13 cellular contexts compared by ENCODE assay signal in genomic region chr17:27315796-27316465, GRCh38. TPM values are rescaled to one million over a fixed set of nuclear protein-coding genes. Genes with fewer than 3 reads are reported as not detected.
A peak's percentile ranks its signal among the peaks of the same experiment; 100 is the strongest.
DNase-seq lines count a peak whose midpoint lies in the region; ATAC-seq and TF ChIP-seq lines count a peak whose summit lies in the region.
"Had no signal": no experiment of that assay in that cellular context is flagged by ENCODE, and none has a peak within 500 bp of the region (broad histone marks: within the 10 kb centered on the region; RNA-seq: fewer than 3 reads in every experiment).

No MANE protein-coding gene starts in this region.

- ATAC-seq in GM18519 (IDR thresholded peaks at IDR 0.05; ENCODE audit: low FRiP score, unreplicated experiment), result no peak
- ATAC-seq: activated CD8-positive, alpha-beta T cell treated with anti-CD3 and anti-CD28 coated beads, Interleukin-2, amount 10 ng/mL, durations not matched to agents 7 days and 5 days had no signal

- no peak for DNase-seq in activated naive CD4-positive, alpha-beta T cell treated with anti-CD3 and anti-CD28 coated beads, Interleukin-2, amount 10 ng/mL, durations not matched to agents 7 days and 5 days
- DNase-seq in activated naive CD4-positive, alpha-beta T cell treated with anti-CD3 and anti-CD28 coated beads for 36 hours, result no peak
- peak; percentile 17 for DNase-seq in esophagus muscularis mucosa (ENCODE audit: extremely low spot score)
- no peak for DNase-seq in osteocyte (ENCODE audit: extremely low spot score, unreplicated experiment)
- DNase-seq in uterus, result no peak
- no peak for DNase-seq in glutamatergic neuron
- DNase-seq in NCI-H1105 treated with DMSO at 0.1 percent for 48 hours (lab: John Stamatoyannopoulos, UW), result no peak
- DNase-seq: activated CD8-positive, alpha-beta T cell treated with anti-CD3 and anti-CD28 coated beads, Interleukin-2, amount 10 ng/mL, durations not matched to agents 7 days and 5 days; activated naive CD4-positive, alpha-beta T cell treated with anti-CD3 and anti-CD28 coated beads, Interleukin-2, amount 50 U/mL, for 16 hours; Karpas-422; stimulated activated naive CD4-positive, alpha-beta T cell had no signal

- no peaks in the 10 kb centered on the region for H3K9me3 ChIP-seq in esophagus muscularis mucosa
- no peaks in the 10 kb centered on the region for H3K9me3 ChIP-seq in uterus

- H3K4me1 ChIP-seq in esophagus muscularis mucosa (peaks cover 21 to 61% (median 50%) of the 10 kb centered on the region in 4 donors), uterus (peaks cover 0 to 9% of the 10 kb centered on the region in 2 donors)

- peaks cover 59% of the 10 kb centered on the region for H3K36me3 Mint-ChIP-seq in activated naive CD4-positive, alpha-beta T cell treated with anti-CD3 and anti-CD28 coated beads, Interleukin-2, amount 10 ng/mL, durations not matched to agents 7 days and 5 days
- H3K36me3 Mint-ChIP-seq in activated naive CD4-positive, alpha-beta T cell treated with anti-CD3 and anti-CD28 coated beads for 36 hours (ENCODE audit: low read depth), result peaks cover 42% of the 10 kb centered on the region
- H3K36me3 Mint-ChIP-seq in osteocyte (ENCODE audit: unreplicated experiment) (peaks cover 41% of the 10 kb centered on the region), glutamatergic neuron (ENCODE audit: unreplicated experiment) (no peaks in the 10 kb centered on the region)

- peak overlapping the region; percentile 24 for H3K27ac Mint-ChIP-seq in activated naive CD4-positive, alpha-beta T cell treated with anti-CD3 and anti-CD28 coated beads, Interleukin-2, amount 10 ng/mL, durations not matched to agents 7 days and 5 days
- no peak overlapping the region for H3K27ac Mint-ChIP-seq in activated naive CD4-positive, alpha-beta T cell treated with anti-CD3 and anti-CD28 coated beads for 36 hours
- H3K27ac Mint-ChIP-seq in osteocyte (ENCODE audit: unreplicated experiment) (peak overlapping the region; percentile 54), glutamatergic neuron (ENCODE audit: unreplicated experiment) (no peak overlapping the region)
- H3K27ac Mint-ChIP-seq: activated CD8-positive, alpha-beta T cell treated with anti-CD3 and anti-CD28 coated beads, Interleukin-2, amount 10 ng/mL, durations not matched to agents 7 days and 5 days had no signal

- no peaks in the 10 kb centered on the region for H3K9me3 Mint-ChIP-seq in activated naive CD4-positive, alpha-beta T cell treated with anti-CD3 and anti-CD28 coated beads, Interleukin-2, amount 10 ng/mL, durations not matched to agents 7 days and 5 days
- no peaks in the 10 kb centered on the region for H3K9me3 Mint-ChIP-seq in activated naive CD4-positive, alpha-beta T cell treated with anti-CD3 and anti-CD28 coated beads for 36 hours
- H3K9me3 Mint-ChIP-seq in osteocyte (ENCODE audit: unreplicated experiment), result no peaks in the 10 kb centered on the region
- H3K9me3 Mint-ChIP-seq in glutamatergic neuron (ENCODE audit: unreplicated experiment), result peaks cover 12% of the 10 kb centered on the region
- H3K9me3 Mint-ChIP-seq: central memory CD8-positive, alpha-beta T cell had no signal

- H3K36me3 ChIP-seq in esophagus muscularis mucosa (peaks cover 27 to 83% (median 68%) of the 10 kb centered on the region in 4 donors), uterus (no peaks in the 10 kb centered on the region)

- CTCF ChIA-PET in activated naive CD4-positive, alpha-beta T cell treated with anti-CD3 and anti-CD28 coated beads, Interleukin-2, amount 10 ng/mL, durations not matched to agents 7 days and 5 days (lab: Charles Lee), result interaction anchor here (1.3 kb wide), 1 partner anchor 80 kb away, joined by 3 read pairs; no protein-coding TSS in a partner anchor
- CTCF ChIA-PET in activated naive CD4-positive, alpha-beta T cell treated with anti-CD3 and anti-CD28 coated beads for 36 hours (lab: Charles Lee), result interaction anchor here (2.2 kb wide), 1 partner anchor 79 kb away, joined by 10 read pairs; no protein-coding TSS in a partner anchor

- no peaks in the 10 kb centered on the region for H3K27me3 Mint-ChIP-seq in activated naive CD4-positive, alpha-beta T cell treated with anti-CD3 and anti-CD28 coated beads, Interleukin-2, amount 10 ng/mL, durations not matched to agents 7 days and 5 days
- no peaks in the 10 kb centered on the region for H3K27me3 Mint-ChIP-seq in activated naive CD4-positive, alpha-beta T cell treated with anti-CD3 and anti-CD28 coated beads for 36 hours (ENCODE audit: low read depth)
- H3K27me3 Mint-ChIP-seq in osteocyte (ENCODE audit: unreplicated experiment), result no peaks in the 10 kb centered on the region
- no peaks in the 10 kb centered on the region for H3K27me3 Mint-ChIP-seq in glutamatergic neuron (ENCODE audit: unreplicated experiment)
- H3K27me3 Mint-ChIP-seq: central memory CD8-positive, alpha-beta T cell had no signal

- H3K4me3 Mint-ChIP-seq in activated naive CD4-positive, alpha-beta T cell treated with anti-CD3 and anti-CD28 coated beads, Interleukin-2, amount 10 ng/mL, durations not matched to agents 7 days and 5 days, result no peak overlapping the region
- no peak overlapping the region for H3K4me3 Mint-ChIP-seq in activated naive CD4-positive, alpha-beta T cell treated with anti-CD3 and anti-CD28 coated beads for 36 hours
- H3K4me3 Mint-ChIP-seq in osteocyte (ENCODE audit: unreplicated experiment) (no peak overlapping the region), glutamatergic neuron (ENCODE audit: unreplicated experiment) (no peak overlapping the region)
- H3K4me3 Mint-ChIP-seq: activated CD8-positive, alpha-beta T cell treated with anti-CD3 and anti-CD28 coated beads, Interleukin-2, amount 10 ng/mL, durations not matched to agents 7 days and 5 days; central memory CD8-positive, alpha-beta T cell had no signal

- no peaks in the 10 kb centered on the region for H3K4me1 Mint-ChIP-seq in activated naive CD4-positive, alpha-beta T cell treated with anti-CD3 and anti-CD28 coated beads, Interleukin-2, amount 10 ng/mL, durations not matched to agents 7 days and 5 days
- H3K4me1 Mint-ChIP-seq in activated naive CD4-positive, alpha-beta T cell treated with anti-CD3 and anti-CD28 coated beads for 36 hours (ENCODE audit: low read depth), result no peaks in the 10 kb centered on the region
- H3K4me1 Mint-ChIP-seq in osteocyte (ENCODE audit: unreplicated experiment) (peaks cover 3% of the 10 kb centered on the region), glutamatergic neuron (ENCODE audit: low read depth, unreplicated experiment) (peaks cover 13% of the 10 kb centered on the region)

- H3K27ac ChIP-seq in esophagus muscularis mucosa (replicated peaks in 1 of 4) (peak overlapping the region; percentile 78 to 86 (median 82)), uterus (peak overlapping the region; percentile 70 to 83)

- TF ChIP-seq CTCF in esophagus muscularis mucosa (IDR thresholded peaks at IDR 0.05) (no peak), osteocyte (IDR thresholded peaks at IDR 0.05) (no peak), uterus (IDR thresholded peaks at IDR 0.05) (no peak), glutamatergic neuron (IDR thresholded peaks at IDR 0.05; ENCODE audit: partially characterized antibody, unreplicated experiment) (no peak)

- intact Hi-C loops in activated naive CD4-positive, alpha-beta T cell treated with anti-CD3 and anti-CD28 coated beads for 36 hours (cut with micrococcal nuclease), result no loop called here
- intact Hi-C loops in esophagus muscularis mucosa (cut with DNase I) (no loop called here), uterus (cut with DNase I; ENCODE audit: low total_unique reads) (no loop called here)

- H3K27me3 ChIP-seq in esophagus muscularis mucosa, result no peaks in the 10 kb centered on the region
- H3K27me3 ChIP-seq in uterus, result no peaks in the 10 kb centered on the region

- no peak for TF ChIP-seq EP300 in esophagus muscularis mucosa (IDR thresholded peaks at IDR 0.05)

- WGBS in esophagus muscularis mucosa, result 68% methylated on average over 7 of the region's 7 CpGs

- TF ChIP-seq POLR2A in esophagus muscularis mucosa (IDR thresholded peaks at IDR 0.05; ENCODE audit: low read depth) (no peak), uterus (IDR thresholded peaks at IDR 0.05) (no peak)

- H3K4me3 ChIP-seq in esophagus muscularis mucosa, result no peak overlapping the region
- no peak overlapping the region for H3K4me3 ChIP-seq in uterus

RNA-seq across cellular contexts. Expression of gene WSB1, which starts 22.0 kb away (rescaled TPM):
- 100 to 1,000 TPM; 112 to 118 TPM for total RNA-seq in activated naive CD4-positive, alpha-beta T cell treated with anti-CD3 and anti-CD28 coated beads for 36 hours
- 100 to 1,000 TPM in 3 of 4 donors, 10 to 100 TPM in 1; 84.1 to 125 (median 118) TPM for total RNA-seq in esophagus muscularis mucosa
- total RNA-seq in osteocyte, result 168 and 179 TPM in 2 replicates
- 100 to 1,000 TPM; 140 to 421 (median 354) TPM for total RNA-seq in uterus
- 633 TPM for total RNA-seq in glutamatergic neuron (ENCODE audit: unreplicated experiment)

Comparison
In these comparisons a context has a peak if more than half of its experiments do, and no peak if none do; other contexts are left out.
1. H3K27ac Mint-ChIP-seq: peak in activated naive CD4-positive, alpha-beta T cell treated with anti-CD3 and anti-CD28 coated beads, Interleukin-2, amount 10 ng/mL, durations not matched to agents 7 days and 5 days (single experiment) and osteocyte (single experiment); none in activated naive CD4-positive, alpha-beta T cell treated with anti-CD3 and anti-CD28 coated beads for 36 hours (single experiment) and glutamatergic neuron (single experiment).